In genomic region chr2:212549463-212549862, GRCh38 we compare ENCODE assay signal across 1 cellular context.
TF ChIP-seq lines count a peak whose summit lies in the region.

No MANE protein-coding gene starts in this region.

TF ChIP-seq in GM23338, 12 proteins besides CTCF, POLR2A, EP300 and RAD21 (continued from another document):
- TF ChIP-seq ZNF462 (CRISPR knock-in tag; IDR thresholded peaks at IDR 0.05) (no peak), STAT1 (IDR thresholded peaks at IDR 0.05; ENCODE audit: unreplicated experiment) (no peak), CREB1 (CRISPR knock-in tag; IDR thresholded peaks at IDR 0.05; ENCODE audit: low read depth) (no peak), EZH2 (IDR thresholded peaks at IDR 0.05; ENCODE audit: low read depth, unreplicated experiment) (no peak), ZNF114 (CRISPR knock-in tag; IDR thresholded peaks at IDR 0.05) (no peak), POLR2AphosphoS5 (IDR thresholded peaks at IDR 0.05; ENCODE audit: low read depth) (no peak), ETS1 (IDR thresholded peaks at IDR 0.05) (no peak)
- TF ChIP-seq, protein P1, sequence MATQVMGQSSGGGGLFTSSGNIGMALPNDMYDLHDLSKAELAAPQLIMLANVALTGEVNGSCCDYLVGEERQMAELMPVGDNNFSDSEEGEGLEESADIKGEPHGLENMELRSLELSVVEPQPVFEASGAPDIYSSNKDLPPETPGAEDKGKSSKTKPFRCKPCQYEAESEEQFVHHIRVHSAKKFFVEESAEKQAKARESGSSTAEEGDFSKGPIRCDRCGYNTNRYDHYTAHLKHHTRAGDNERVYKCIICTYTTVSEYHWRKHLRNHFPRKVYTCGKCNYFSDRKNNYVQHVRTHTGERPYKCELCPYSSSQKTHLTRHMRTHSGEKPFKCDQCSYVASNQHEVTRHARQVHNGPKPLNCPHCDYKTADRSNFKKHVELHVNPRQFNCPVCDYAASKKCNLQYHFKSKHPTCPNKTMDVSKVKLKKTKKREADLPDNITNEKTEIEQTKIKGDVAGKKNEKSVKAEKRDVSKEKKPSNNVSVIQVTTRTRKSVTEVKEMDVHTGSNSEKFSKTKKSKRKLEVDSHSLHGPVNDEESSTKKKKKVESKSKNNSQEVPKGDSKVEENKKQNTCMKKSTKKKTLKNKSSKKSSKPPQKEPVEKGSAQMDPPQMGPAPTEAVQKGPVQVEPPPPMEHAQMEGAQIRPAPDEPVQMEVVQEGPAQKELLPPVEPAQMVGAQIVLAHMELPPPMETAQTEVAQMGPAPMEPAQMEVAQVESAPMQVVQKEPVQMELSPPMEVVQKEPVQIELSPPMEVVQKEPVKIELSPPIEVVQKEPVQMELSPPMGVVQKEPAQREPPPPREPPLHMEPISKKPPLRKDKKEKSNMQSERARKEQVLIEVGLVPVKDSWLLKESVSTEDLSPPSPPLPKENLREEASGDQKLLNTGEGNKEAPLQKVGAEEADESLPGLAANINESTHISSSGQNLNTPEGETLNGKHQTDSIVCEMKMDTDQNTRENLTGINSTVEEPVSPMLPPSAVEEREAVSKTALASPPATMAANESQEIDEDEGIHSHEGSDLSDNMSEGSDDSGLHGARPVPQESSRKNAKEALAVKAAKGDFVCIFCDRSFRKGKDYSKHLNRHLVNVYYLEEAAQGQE (IDR thresholded peaks at IDR 0.05; ENCODE audit: unreplicated experiment) = no peak
